In genomic region chr3:190051643-190052042, GRCh38 we compare ENCODE assay signal across 23 cellular contexts.
DNase-seq lines count a peak whose midpoint lies in the region; ATAC-seq and TF ChIP-seq lines count a peak whose summit lies in the region.
"Had no signal": no experiment of that assay in that cellular context is flagged by ENCODE, and none has a peak within 500 bp of the region (broad histone marks: within the 10 kb centered on the region; RNA-seq: fewer than 3 reads in every experiment).

No MANE protein-coding gene starts in this region.

- intact Hi-C loops in Panc1 (cut with micrococcal nuclease; ENCODE audit: unreplicated experiment): no loop called here

- in situ Hi-C loops in Panc1 (cut with HindIII; ENCODE audit: low pct_unique_long_range_greater_than_20kb, low sequenced_read_pairs): no loop called here

- H3K79me2 ChIP-seq in H9 (ENCODE audit: insufficient read depth, low read length) (no peaks in the 10 kb centered on the region), trophoblast cell (ENCODE audit: control insufficient read depth, insufficient read depth, low read length, poor library complexity) (no peaks in the 10 kb centered on the region)
- H3K79me2 ChIP-seq: parathyroid adenoma had no signal

- POLR2A ChIA-PET in Panc1 (lab: Charles Lee): interaction anchor here (0.5 kb wide), 1 partner anchor 13 kb away, joined by 7 read pairs; no protein-coding TSS in a partner anchor

- H3K36me3 ChIP-seq in Panc1 (ENCODE audit: control insufficient read depth, insufficient read depth, low read length): no peaks in the 10 kb centered on the region
- no peaks in the 10 kb centered on the region for H3K36me3 ChIP-seq in iPS-20b (ENCODE audit: insufficient read depth, low read depth, low read length)
- H3K36me3 ChIP-seq in trophoblast cell (ENCODE audit: control insufficient read depth in 1 of 2, insufficient read depth in 2 of 2, low read length in 2 of 2): no peaks in the 10 kb centered on the region
- H3K36me3 ChIP-seq: breast epithelium, esophagus squamous epithelium, gastrocnemius medialis, suprapubic skin had no signal

- no peaks in the 10 kb centered on the region for H4K20me1 ChIP-seq in H9 (ENCODE audit: control insufficient read depth, insufficient read depth, insufficient read length)

- H3K9ac ChIP-seq in H9 (ENCODE audit: extremely low read depth, insufficient read length, low read length): no peak overlapping the region
- peak overlapping the region; percentile 35; the same call in 1 of the 2 replicates for H3K9ac ChIP-seq in iPS-20b (ENCODE audit: low read depth, low read length)
- no peak overlapping the region for H3K9ac ChIP-seq in trophoblast cell (ENCODE audit: low read length)
- H3K9ac ChIP-seq: parathyroid adenoma had no signal

- no peak overlapping the region for H3K4me2 ChIP-seq in H9 (ENCODE audit: insufficient read depth, insufficient read length, low read length)
- no peak overlapping the region for H3K4me2 ChIP-seq in trophoblast cell (ENCODE audit: low read length)

- H3K27me3 Mint-ChIP-seq in H9 (ENCODE audit: low read depth): no peaks in the 10 kb centered on the region
- H3K27me3 Mint-ChIP-seq: memory B cell had no signal

- H3K4me1 ChIP-seq in H9 (ENCODE audit: insufficient read depth, low read length): peaks cover 11% of the 10 kb centered on the region
- H3K4me1 ChIP-seq in Panc1 (ENCODE audit: control insufficient read depth, insufficient read depth, low read length): peaks cover 20% of the 10 kb centered on the region
- H3K4me1 ChIP-seq in iPS-20b (ENCODE audit: insufficient read depth, low read length): peaks cover 32% of the 10 kb centered on the region
- H3K4me1 ChIP-seq in trophoblast cell (ENCODE audit: control insufficient read depth in 1 of 2, insufficient read depth in 2 of 2, low read length in 2 of 2): peaks cover 0 to 2% of the 10 kb centered on the region in 2 experiments
- H3K4me1 ChIP-seq: breast epithelium, parathyroid adenoma had no signal

- H2BK15ac ChIP-seq in H9 (ENCODE audit: low read depth, low read length): no peak overlapping the region

- H4K91ac ChIP-seq in H9 (ENCODE audit: insufficient read length, low read depth, low read length): no peak overlapping the region
- H4K91ac ChIP-seq in trophoblast cell (ENCODE audit: low read depth, low read length): peak overlapping the region; percentile 24

- H2BK20ac ChIP-seq in H9 (ENCODE audit: low read depth, low read length, poor library complexity, severe bottlenecking): no peak overlapping the region

- peaks cover 50 to 57% of the 10 kb centered on the region in 2 experiments for H3K4me1 Mint-ChIP-seq in H9
- H3K4me1 Mint-ChIP-seq: CD4-positive, CD25-positive, alpha-beta regulatory T cell; memory B cell; natural killer cell; stimulated activated effector memory CD8-positive, alpha-beta T cell treated with anti-CD3 and anti-CD28 coated beads, Interleukin-12 subunit alpha, Interleukin-12 subunit beta, amount 100 ng/mL, for 72 hours had no signal

- no peak overlapping the region for H4K5ac ChIP-seq in H9 (ENCODE audit: insufficient read length, low read depth, low read length)

- H3K23ac ChIP-seq in H9 (ENCODE audit: insufficient read length, low read depth, low read length) (no peak overlapping the region), trophoblast cell (ENCODE audit: low read length) (no peak overlapping the region)

- no peaks in the 10 kb centered on the region for H3K27me3 ChIP-seq in H9 (ENCODE audit: insufficient read depth, low read length)
- no peaks in the 10 kb centered on the region for H3K27me3 ChIP-seq in Panc1 (ENCODE audit: control insufficient read depth, insufficient read depth, low read length)
- no peaks in the 10 kb centered on the region for H3K27me3 ChIP-seq in iPS-20b (ENCODE audit: insufficient read depth, low read length)
- no peaks in the 10 kb centered on the region for H3K27me3 ChIP-seq in trophoblast cell (ENCODE audit: insufficient read depth, low read length)
- H3K27me3 ChIP-seq: breast epithelium, esophagus squamous epithelium, gastrocnemius medialis, suprapubic skin had no signal

- H3K36me3 Mint-ChIP-seq in H9 (ENCODE audit: insufficient read depth in 1 of 3, low read depth in 3 of 3): peaks cover 3 to 10% (median 3%) of the 10 kb centered on the region in 3 experiments; a peak in 4 of 7 replicates
- H3K36me3 Mint-ChIP-seq: activated CD4-positive, alpha-beta memory T cell treated with anti-CD3 and anti-CD28 coated beads for 36 hours; CD4-positive, CD25-positive, alpha-beta regulatory T cell; memory B cell; natural killer cell; stimulated activated effector memory CD8-positive, alpha-beta T cell treated with anti-CD3 and anti-CD28 coated beads, Interleukin-12 subunit alpha, Interleukin-12 subunit beta, amount 100 ng/mL, for 72 hours had no signal

- DNase-seq in H9 (no peak), Panc1 (ENCODE audit: low read depth, low spot score) (no peak), trophoblast cell (no peak), retina (no peak), islet precursor cell (no peak), T-helper 9 cell (no peak)
- DNase-seq: activated CD4-positive, alpha-beta memory T cell treated with anti-CD3 and anti-CD28 coated beads for 36 hours; activated CD4-positive, CD25-positive, alpha-beta regulatory T cell; activated effector memory CD4-positive, alpha-beta T cell treated with Interleukin-2 at 50 U/mL for 16 hours; CD4-positive, CD25-positive, alpha-beta regulatory T cell; esophagus squamous epithelium; gastrocnemius medialis; natural killer cell; NCI-H1048; NCI-H2029 treated with DMSO at 0.1 percent for 48 hours had no signal

- no peak overlapping the region for H3K4me3 Mint-ChIP-seq in H9
- H3K4me3 Mint-ChIP-seq: activated CD4-positive, alpha-beta memory T cell treated with anti-CD3 and anti-CD28 coated beads for 36 hours; CD4-positive, CD25-positive, alpha-beta regulatory T cell; memory B cell; natural killer cell; stimulated activated effector memory CD8-positive, alpha-beta T cell treated with anti-CD3 and anti-CD28 coated beads, Interleukin-12 subunit alpha, Interleukin-12 subunit beta, amount 100 ng/mL, for 72 hours had no signal

- TF ChIP-seq CTCF in H9 (conservative IDR thresholded peaks at IDR 0.05): no peak
- no peak for TF ChIP-seq CTCF in Panc1 (IDR thresholded peaks at IDR 0.05)

- H3K18ac ChIP-seq in H9 (ENCODE audit: insufficient read length, low read depth, low read length): no peak overlapping the region
- no peak overlapping the region for H3K18ac ChIP-seq in trophoblast cell (ENCODE audit: low read length)

- no peak overlapping the region for H3K56ac ChIP-seq in H9 (ENCODE audit: insufficient read length, low read depth, low read length)

- H3K4me3 ChIP-seq in Panc1 (ENCODE audit: low read depth in 2 of 2, low read length in 2 of 2) (no peak overlapping the region), iPS-20b (ENCODE audit: low read length) (no peak overlapping the region), trophoblast cell (ENCODE audit: low read depth, low read length) (no peak overlapping the region)
- H3K4me3 ChIP-seq: breast epithelium, esophagus squamous epithelium, gastrocnemius medialis, suprapubic skin had no signal

- H2AFZ ChIP-seq in H9 (ENCODE audit: low read length) (no peak overlapping the region), trophoblast cell (ENCODE audit: insufficient read depth, low read length, poor library complexity) (no peak overlapping the region)
- H2AFZ ChIP-seq: parathyroid adenoma had no signal

- H2BK12ac ChIP-seq in H9 (ENCODE audit: insufficient read length, low read depth, low read length) (no peak overlapping the region), trophoblast cell (ENCODE audit: low read length) (no peak overlapping the region)

- WGBS in H9 (ENCODE audit: extremely low coverage, insufficient read length, low lambda C conversion rate): no CpG with 5 or more reads among the region's 2 CpGs
- no CpG with 5 or more reads among the region's 2 CpGs for WGBS in trophoblast cell (ENCODE audit: extremely low coverage, insufficient coverage, insufficient read length)

- no peak overlapping the region for H2AK5ac ChIP-seq in H9 (ENCODE audit: insufficient read length, low read length)
- no peak overlapping the region for H2AK5ac ChIP-seq in trophoblast cell (ENCODE audit: low read length)

- H4K8ac ChIP-seq in H9 (replicated peaks; ENCODE audit: insufficient read length, low read depth, low read length) (no peak overlapping the region), trophoblast cell (ENCODE audit: low read depth, low read length) (no peak overlapping the region)

- H3K27ac Mint-ChIP-seq in H9: peak overlapping the region in 2 of 3 experiments; percentile 49 to 67; a peak in 5 of 7 replicates
- H3K27ac Mint-ChIP-seq: activated CD4-positive, alpha-beta memory T cell treated with anti-CD3 and anti-CD28 coated beads for 36 hours; CD4-positive, CD25-positive, alpha-beta regulatory T cell; memory B cell; natural killer cell; stimulated activated effector memory CD8-positive, alpha-beta T cell treated with anti-CD3 and anti-CD28 coated beads, Interleukin-12 subunit alpha, Interleukin-12 subunit beta, amount 100 ng/mL, for 72 hours had no signal

- CTCF ChIA-PET in Panc1 (lab: Charles Lee): no interaction called here

- no peak overlapping the region for H3K4ac ChIP-seq in H9 (ENCODE audit: low read depth, low read length)
- no peak overlapping the region for H3K4ac ChIP-seq in trophoblast cell (ENCODE audit: low read depth, low read length)

- no peaks in the 10 kb centered on the region for H3K23me2 ChIP-seq in H9 (ENCODE audit: insufficient read length, low read depth, low read length, poor library complexity, severe bottlenecking)

- H3K9me3 Mint-ChIP-seq in H9: no peaks in the 10 kb centered on the region; a peak in 1 of 5 replicates
- H3K9me3 Mint-ChIP-seq: activated CD4-positive, alpha-beta memory T cell treated with anti-CD3 and anti-CD28 coated beads for 36 hours; memory B cell; stimulated activated effector memory CD8-positive, alpha-beta T cell treated with anti-CD3 and anti-CD28 coated beads, Interleukin-12 subunit alpha, Interleukin-12 subunit beta, amount 100 ng/mL, for 72 hours had no signal

- H3K9me3 ChIP-seq in H9 (ENCODE audit: control insufficient read depth, low read depth, low read length): no peaks in the 10 kb centered on the region
- no peaks in the 10 kb centered on the region for H3K9me3 ChIP-seq in Panc1 (ENCODE audit: control insufficient read depth, insufficient read depth, low read depth, low read length)
- H3K9me3 ChIP-seq in iPS-20b (ENCODE audit: insufficient read depth, low read depth, low read length): no peaks in the 10 kb centered on the region
- no peaks in the 10 kb centered on the region for H3K9me3 ChIP-seq in trophoblast cell (ENCODE audit: insufficient read depth, low read depth, low read length)
- H3K9me3 ChIP-seq: breast epithelium, esophagus squamous epithelium, gastrocnemius medialis, suprapubic skin had no signal

- no TSS peak for BruUV-seq in Panc1 (replicated peaks; lab: Mats Ljungman, UMichigan)

- no peak overlapping the region for H3K14ac ChIP-seq in H9 (ENCODE audit: insufficient read depth, low read length)
- H3K14ac ChIP-seq in trophoblast cell (ENCODE audit: low read length): no peak overlapping the region

- ATAC-seq in Panc1 (peak; percentile 45; the same call in 1 of the 2 replicates), HG03097 (IDR thresholded peaks at IDR 0.05; ENCODE audit: low FRiP score, unreplicated experiment) (no peak)
- ATAC-seq: gastrocnemius medialis; HCT116; natural killer cell; stimulated activated effector memory CD8-positive, alpha-beta T cell treated with anti-CD3 and anti-CD28 coated beads, Interleukin-12 subunit alpha, Interleukin-12 subunit beta, amount 100 ng/mL, for 72 hours had no signal

- H3T11ph ChIP-seq in H9 (ENCODE audit: low read length): no peak overlapping the region

- H2BK5ac ChIP-seq in H9 (ENCODE audit: insufficient read length, low read length) (no peak overlapping the region), trophoblast cell (ENCODE audit: low read depth, low read length, poor library complexity) (no peak overlapping the region)

- H4K12ac ChIP-seq in trophoblast cell (ENCODE audit: low read depth, low read length): no peak overlapping the region

- H3K27ac ChIP-seq in H9 (ENCODE audit: insufficient read length, low read depth, low read length) (no peak overlapping the region), Panc1 (ENCODE audit: low read length) (no peak overlapping the region), iPS-20b (ENCODE audit: low read length) (no peak overlapping the region), trophoblast cell (ENCODE audit: low read depth, low read length) (peak overlapping the region; percentile 9)
- H3K27ac ChIP-seq: breast epithelium, gastrocnemius medialis, parathyroid adenoma, suprapubic skin had no signal

- H3K79me1 ChIP-seq in H9 (ENCODE audit: insufficient read depth, low read depth, low read length, poor library complexity, severe bottlenecking) (no peaks in the 10 kb centered on the region), trophoblast cell (ENCODE audit: low read length) (peaks cover 2% of the 10 kb centered on the region)

- H2BK120ac ChIP-seq in H9 (ENCODE audit: low read depth, low read length, poor library complexity, severe bottlenecking) (no peak overlapping the region), trophoblast cell (ENCODE audit: insufficient read depth, low read length, poor library complexity) (no peak overlapping the region)
